23 cellular contexts compared by ENCODE assay signal in the genomic region with DNA sequence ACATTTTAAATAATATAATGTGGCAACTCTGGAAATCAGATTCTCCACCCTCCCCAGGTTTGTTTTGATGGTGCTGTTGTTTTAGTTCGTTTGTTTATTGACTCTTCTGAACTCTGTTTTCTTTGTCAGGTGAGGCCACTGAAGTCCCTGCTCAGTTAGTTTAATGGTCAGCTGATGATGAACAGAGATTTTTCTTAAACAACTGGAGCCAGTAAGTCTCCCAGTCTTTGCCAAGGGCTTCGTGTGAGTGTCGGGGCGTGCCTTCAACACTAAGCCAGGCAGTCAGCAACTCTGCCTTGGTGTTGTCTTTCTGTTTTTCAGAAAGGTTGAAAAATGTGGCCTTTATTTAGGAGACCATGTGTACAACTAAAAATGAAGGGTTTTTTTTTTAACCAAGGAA. TPM values are rescaled to one million over a fixed set of nuclear protein-coding genes. Genes with fewer than 3 reads are reported as not detected.
DNase-seq lines count a peak whose midpoint lies in the region; ATAC-seq, FAIRE-seq and TF ChIP-seq lines count a peak whose summit lies in the region.
"Had no signal": no experiment of that assay in that cellular context is flagged by ENCODE, and none has a peak within 500 bp of the region (broad histone marks: within the 10 kb centered on the region; RNA-seq: fewer than 3 reads in every experiment).

No MANE protein-coding gene starts in this region.

- BruUV-seq in HepG2 (replicated peaks; lab: Mats Ljungman, UMichigan): no TSS peak
- BruUV-seq in OCI-LY7 (replicated peaks; lab: Mats Ljungman, UMichigan): no TSS peak

- no peak for FAIRE-seq in HepG2 (lab: Jason Lieb, UNC)
- FAIRE-seq: GM12878, H54, K562 had no signal

- H4K20me1 ChIP-seq in HepG2 (ENCODE audit: insufficient read depth, low read length) (no peaks in the 10 kb centered on the region), OCI-LY7 (ENCODE audit: insufficient read depth, low read length) (no peaks in the 10 kb centered on the region)

- no peak for TF ChIP-seq CTCF in right lobe of liver (IDR thresholded peaks at IDR 0.05)
- TF ChIP-seq CTCF in HepG2 (CRISPR knock-in tag; IDR thresholded peaks at IDR 0.05): no peak
- no peak for TF ChIP-seq CTCF in OCI-LY7 (conservative IDR thresholded peaks at IDR 0.05; ENCODE audit: low read length)
- no peak for TF ChIP-seq CTCF in osteocyte (IDR thresholded peaks at IDR 0.05)
- TF ChIP-seq CTCF in thyroid gland (IDR thresholded peaks at IDR 0.05): no peak

- POLR2A ChIA-PET in HepG2 (lab: Yijun Ruan, JAX) (no interaction called here), OCI-LY7 (lab: Charles Lee) (interaction anchor here (0.8 to 3.5 kb wide), 7 partner anchors 10 to 157 kb away, joined by 3 to 26 read pairs (median 4); no protein-coding TSS in a partner anchor)

- H3K4me2 ChIP-seq in HepG2 (ENCODE audit: low read depth, low read length): no peak overlapping the region
- no peak overlapping the region for H3K4me2 ChIP-seq in OCI-LY7 (ENCODE audit: low read length)
- H3K4me2 ChIP-seq: GM23338 had no signal

- H3K36me3 Mint-ChIP-seq in osteocyte (ENCODE audit: unreplicated experiment): no peaks in the 10 kb centered on the region

- H3K27me3 ChIP-seq in right lobe of liver: no peaks in the 10 kb centered on the region
- H3K27me3 ChIP-seq in HepG2 (ENCODE audit: control insufficient read depth in 1 of 2, insufficient read depth in 2 of 2, low read length in 2 of 2): no peaks in the 10 kb centered on the region
- H3K27me3 ChIP-seq in thyroid gland: no peaks in the 10 kb centered on the region

- no peak for TF ChIP-seq POLR2A in right lobe of liver (IDR thresholded peaks at IDR 0.05)
- no peak for TF ChIP-seq POLR2A in HepG2 (IDR thresholded peaks at IDR 0.05; ENCODE audit: insufficient read depth in 1 of 2, low read depth in 2 of 2, low read length in 2 of 2)
- peak in 1 of 2 donors; percentile 52 for TF ChIP-seq POLR2A in thyroid gland (IDR thresholded peaks at IDR 0.05)

- in situ Hi-C loops in HepG2 (cut with HindIII; ENCODE audit: extremely low pct_ligation_motif_present, low pct_unique_long_range_greater_than_20kb): no loop called here

- H3K36me3 ChIP-seq in right lobe of liver (no peaks in the 10 kb centered on the region), HepG2 (replicated peaks in 1 of 2; ENCODE audit: control insufficient read depth in 1 of 2, insufficient read depth in 2 of 2, low read length in 2 of 2) (no peaks in the 10 kb centered on the region), OCI-LY7 (ENCODE audit: insufficient read depth, low read length) (peaks cover 45% of the 10 kb centered on the region), thyroid gland (no peaks in the 10 kb centered on the region)

- H3K4me3 ChIP-seq in right lobe of liver (no peak overlapping the region), HepG2 (replicated peaks in 1 of 3; ENCODE audit: insufficient read depth in 1 of 3, low read depth in 2 of 3, low read length in 3 of 3) (no peak overlapping the region), OCI-LY7 (ENCODE audit: low read depth, low read length, poor library complexity, severe bottlenecking) (no peak overlapping the region), thyroid gland (replicated peaks in 1 of 3) (no peak overlapping the region)
- H3K4me3 ChIP-seq: GM12878, GM23338, K562 had no signal

- CTCF ChIA-PET in HepG2 (lab: Yijun Ruan, JAX; ENCODE audit: low intra/inter-chr PET ratio, low total read pairs): no interaction called here
- CTCF ChIA-PET in OCI-LY7 (lab: Charles Lee; ENCODE audit: unreplicated experiment): interaction anchor here (0.8 to 1.0 kb wide), 2 partner anchors 9 to 153 kb away, joined by 4 read pairs; a partner anchor contains a TSS

- no peak overlapping the region for H3K27ac Mint-ChIP-seq in osteocyte (ENCODE audit: unreplicated experiment)
- H3K27ac Mint-ChIP-seq: CD4-positive, alpha-beta T cell; GM23338 had no signal

- DNase-seq in right lobe of liver (no peak), HepG2 (ENCODE audit: low spot score) (no peak), OCI-LY7 (ENCODE audit: low spot score) (no peak), osteocyte (ENCODE audit: extremely low spot score, unreplicated experiment) (peak; percentile 25), thyroid gland (peak; percentile 83 to 87), NCI-H2081 treated with DMSO at 0.1 percent for 48 hours (lab: John Stamatoyannopoulos, UW) (no peak), DMS 273 (lab: John Stamatoyannopoulos, UW; ENCODE audit: unreplicated experiment) (no peak), inferior parietal cortex (ENCODE audit: extremely low spot score) (no peak)
- DNase-seq: 8988T; CD4-positive, alpha-beta T cell; DMS79 treated with DMSO at 0.1 percent for 48 hours; HCEC 1CT; IMR-90 had no signal

- no peak overlapping the region for H3K4me3 Mint-ChIP-seq in osteocyte (ENCODE audit: unreplicated experiment)
- H3K4me3 Mint-ChIP-seq: CD4-positive, alpha-beta T cell; GM23338 had no signal

- TF ChIP-seq EP300 in HepG2 (IDR thresholded peaks at IDR 0.05; ENCODE audit: low read depth in 2 of 2, low read length in 2 of 2): no peak
- TF ChIP-seq EP300 in HepG2 (CRISPR knock-in tag; IDR thresholded peaks at IDR 0.05; ENCODE audit: borderline replicate concordance): no peak

- H3K9me2 ChIP-seq in OCI-LY7 (ENCODE audit: insufficient read depth, low read length): no peaks in the 10 kb centered on the region

- H3K27ac ChIP-seq in right lobe of liver: no peak overlapping the region
- no peak overlapping the region for H3K27ac ChIP-seq in HepG2 (ENCODE audit: extremely low read length, insufficient read depth, low read length)
- peak overlapping the region; percentile 45 for H3K27ac ChIP-seq in OCI-LY7 (ENCODE audit: low read depth, low read length, poor library complexity, severe bottlenecking)
- peak overlapping the region; percentile 70 to 78 (median 75) for H3K27ac ChIP-seq in thyroid gland
- H3K27ac ChIP-seq: C4-2B, HL-60 had no signal

- H3K4me1 Mint-ChIP-seq in osteocyte (ENCODE audit: unreplicated experiment): peaks cover 7% of the 10 kb centered on the region

- ATAC-seq in right lobe of liver (peak in 3 of 4 donors; percentile 38 to 59 (median 57)), HepG2 (no peak)
- ATAC-seq: K562 had no signal

- no peak overlapping the region for H3K9ac ChIP-seq in HepG2 (ENCODE audit: insufficient read depth, low read depth, low read length)

- no peak overlapping the region for H2AFZ ChIP-seq in HepG2 (ENCODE audit: low read length)
- no peak overlapping the region for H2AFZ ChIP-seq in OCI-LY7 (ENCODE audit: low read length)
- H2AFZ ChIP-seq: GM23338 had no signal

- H3K79me2 ChIP-seq in HepG2 (ENCODE audit: insufficient read depth, low read length): no peaks in the 10 kb centered on the region
- H3K79me2 ChIP-seq in OCI-LY7 (ENCODE audit: insufficient read depth, low read depth, low read length): peaks cover 43% of the 10 kb centered on the region

- peaks cover 4% of the 10 kb centered on the region for H3K9me3 Mint-ChIP-seq in osteocyte (ENCODE audit: unreplicated experiment)
- H3K9me3 Mint-ChIP-seq: CD4-positive, alpha-beta T cell; GM23338 had no signal

- intact Hi-C loops in right lobe of liver (cut with DNase I) (no loop called here), HepG2 (cut with micrococcal nuclease; ENCODE audit: unreplicated experiment) (no loop called here), OCI-LY7 (cut with micrococcal nuclease; ENCODE audit: unreplicated experiment) (no loop called here), thyroid gland (cut with DNase I) (no loop called here)

- H3K27me3 Mint-ChIP-seq in osteocyte (ENCODE audit: unreplicated experiment): peaks cover 2% of the 10 kb centered on the region
- H3K27me3 Mint-ChIP-seq: CD4-positive, alpha-beta T cell had no signal

- 67% methylated on average over 4 of the region's 4 CpGs for whole genome bisulfite sequencing in right lobe of liver (ENCODE audit: insufficient coverage, low coverage, low lambda C conversion rate, missing lambda C conversion rate)
- 64% methylated on average over 4 of the region's 4 CpGs for WGBS in HepG2 (ENCODE audit: low lambda C conversion rate)
- WGBS in thyroid gland, 2 donors: 36 to 38% methylated on average over 4 of the region's 4 CpGs

- H3K9me3 ChIP-seq in right lobe of liver (no peaks in the 10 kb centered on the region), HepG2 (ENCODE audit: low read length) (no peaks in the 10 kb centered on the region), OCI-LY7 (ENCODE audit: low read length) (peaks cover 6% of the 10 kb centered on the region; the same call in 1 of the 2 replicates), thyroid gland (no peaks in the 10 kb centered on the region)

- peaks cover 0 to 18% (median 3%) of the 10 kb centered on the region in 4 donors for H3K4me1 ChIP-seq in right lobe of liver
- 0 out of 2 replicates have a peak, but pooled peaks cover 6% of the 10 kb centered on the region for H3K4me1 ChIP-seq in HepG2 (ENCODE audit: insufficient read depth, low read length)
- H3K4me1 ChIP-seq in OCI-LY7 (ENCODE audit: insufficient read depth, low read length, poor library complexity, severe bottlenecking): peaks cover 62% of the 10 kb centered on the region
- H3K4me1 ChIP-seq in thyroid gland: peaks cover 16 to 37% of the 10 kb centered on the region in 2 donors

- TF ChIP-seq RAD21 in HepG2 (CRISPR knock-in tag; IDR thresholded peaks at IDR 0.05): no peak

RNA-seq across cellular contexts. Expression of a gene that starts 58.9 kb away (rescaled TPM):
- total RNA-seq in right lobe of liver (not detected), HepG2 (2016; rRNA removed; fragmentation: Illumina TruSeq; extraction: Trizol) (not detected in 2 replicates), OCI-LY7 (2022) (not detected in 2 replicates), osteocyte (not detected in 2 replicates), thyroid gland (not detected)
- not detected in 2 replicates for total RNA-seq in HepG2 (2016; cell fraction: cytosol; rRNA removed; fragmentation: Illumina TruSeq; extraction: Trizol; ENCODE audit: low read depth)
- not detected in 2 replicates for total RNA-seq in HepG2 (2016; cell fraction: insoluble cytoplasmic fraction; rRNA removed; fragmentation: Illumina TruSeq; extraction: Trizol)
- total RNA-seq in HepG2 (2016; cell fraction: membrane; rRNA removed; fragmentation: Illumina TruSeq; extraction: Trizol): not detected in 2 replicates
- total RNA-seq in HepG2 (2016; cell fraction: nucleus; rRNA removed; fragmentation: Illumina TruSeq; extraction: Trizol): not detected in 2 replicates
- polyA plus RNA-seq in HepG2 (2011; rRNA removed): not detected in 2 replicates
- polyA plus RNA-seq in HepG2 (2011; cell fraction: cytosol; rRNA removed): 0.05 TPM in 1 of 2 replicates, not detected in the other
- polyA plus RNA-seq in HepG2 (2011; cell fraction: nucleus; rRNA removed): not detected in 2 replicates
- not detected in 2 replicates for polyA plus RNA-seq in HepG2 (2012)
- polyA plus RNA-seq in HepG2 (2016; cell fraction: cytosol; fragmentation: Illumina TruSeq; extraction: Trizol; ENCODE audit: low read depth): not detected in 2 replicates
- not detected in 2 replicates for polyA plus RNA-seq in HepG2 (2016; cell fraction: insoluble cytoplasmic fraction; fragmentation: Illumina TruSeq; extraction: Trizol; ENCODE audit: low read depth)
- not detected in 2 replicates for polyA plus RNA-seq in HepG2 (2016; cell fraction: membrane; fragmentation: Illumina TruSeq; extraction: Trizol; ENCODE audit: low read depth)
- not detected in 2 replicates for polyA plus RNA-seq in HepG2 (2016; cell fraction: nucleus; fragmentation: Illumina TruSeq; extraction: Trizol; ENCODE audit: insufficient read depth, low read depth)
- polyA minus RNA-seq in HepG2 (2011; rRNA and poly(A)+ RNA removed; ENCODE audit: low replicate concordance): not detected in 2 replicates
- polyA minus RNA-seq in HepG2 (2011; cell fraction: cytosol; rRNA and poly(A)+ RNA removed): not detected in 2 replicates
- polyA minus RNA-seq in HepG2 (2011; cell fraction: nucleus; rRNA and poly(A)+ RNA removed): not detected in 2 replicates
- 0.39 TPM in 1 of 2 replicates, not detected in the other for total RNA-seq in OCI-LY7 (2014; rRNA removed; shearing (Covaris generic))
- total RNA-seq: A673; CD4-positive, alpha-beta T cell; GM12878; GM23338; HT1080; IMR-90; K562 had no signal
- polyA plus RNA-seq: AG04450, BJ, GM12878, GM23338, K562 had no signal

Comparison
In these comparisons a context has a peak if more than half of its experiments do, and no peak if none do; other contexts are left out.
1. DNase-seq: peak in osteocyte (single experiment) and thyroid gland (2 of 2); none in right lobe of liver (0 of 3), HepG2 (single experiment), OCI-LY7 (single experiment), NCI-H2081 treated with DMSO at 0.1 percent for 48 hours (single experiment), DMS 273 (single experiment) and inferior parietal cortex (single experiment).
2. H3K27ac ChIP-seq: peak in OCI-LY7 (single experiment) and thyroid gland (3 of 3); none in right lobe of liver (0 of 3) and HepG2 (single experiment).